8 cellular contexts compared by ENCODE assay signal in the genomic region with DNA sequence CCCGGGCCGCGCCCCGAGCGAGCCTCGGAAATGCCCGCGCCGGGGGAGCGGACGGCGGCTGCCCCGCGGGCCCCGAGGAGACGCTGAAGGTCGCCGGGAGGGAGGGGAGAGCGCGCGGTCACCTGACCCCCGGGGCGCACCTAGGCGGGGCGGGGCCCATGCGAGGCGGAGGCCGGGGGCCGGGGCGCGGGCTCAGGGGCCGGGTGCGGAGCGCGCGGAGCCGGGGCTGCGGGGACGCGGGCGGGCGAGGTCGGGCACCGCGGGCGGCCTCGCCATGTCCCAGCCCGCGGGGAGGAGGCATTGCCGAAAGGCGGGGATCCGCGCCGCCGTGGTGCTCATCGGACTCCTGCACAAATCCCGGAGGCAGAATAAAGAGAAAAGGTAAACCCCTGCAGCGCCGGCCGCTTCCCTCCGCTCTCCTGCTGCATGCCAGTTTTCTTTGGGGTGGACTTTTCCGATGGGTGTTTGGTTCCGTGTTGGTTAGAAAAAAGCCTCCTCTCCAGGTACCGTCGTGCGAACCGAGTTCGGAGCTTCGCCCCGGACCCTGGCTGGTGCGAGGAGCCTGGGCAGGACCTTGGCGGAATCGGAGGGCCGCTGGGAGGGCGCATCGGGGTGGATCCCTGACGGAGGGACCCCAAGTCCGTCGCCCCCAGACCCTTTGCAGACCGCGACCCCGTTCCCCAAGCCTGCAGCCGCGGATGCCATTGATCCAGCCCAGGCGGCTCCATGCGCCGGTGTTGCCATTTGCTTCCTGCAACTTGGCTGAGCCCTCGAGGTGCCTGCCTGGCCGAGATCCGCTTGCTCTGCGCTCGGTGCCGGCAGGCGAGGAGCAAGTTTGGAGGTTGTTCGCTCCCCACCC. TPM values are rescaled to one million over a fixed set of nuclear protein-coding genes. Genes with fewer than 3 reads are reported as not detected.
DNase-seq lines count a peak whose midpoint lies in the region; ATAC-seq and TF ChIP-seq lines count a peak whose summit lies in the region.

No MANE protein-coding gene starts in this region.

- peaks cover 16% of the 10 kb centered on the region for H3K4me1 Mint-ChIP-seq in HFFc6 (ENCODE audit: low read depth)

- H3K9me3 ChIP-seq in cardiac muscle cell (ENCODE audit: low read depth) (no peaks in the 10 kb centered on the region), psoas muscle (no peaks in the 10 kb centered on the region)

- H3K27me3 ChIP-seq in cardiac muscle cell = peaks cover 48% of the 10 kb centered on the region
- peaks cover 0 to 61% (median 15%) of the 10 kb centered on the region in 3 donors for H3K27me3 ChIP-seq in psoas muscle (ENCODE audit: insufficient read depth in 3 of 3, low read length in 2 of 3)

- H3K4me3 ChIP-seq in cardiac muscle cell = peak overlapping the region; percentile 58
- peak overlapping the region; percentile 58 for H3K4me3 ChIP-seq in psoas muscle

- WGBS in psoas muscle, 3 donors = 1% methylated on average over 47 to 95 of the region's 95 CpGs

- ATAC-seq in psoas muscle (peak in 1 of 4 donors; percentile 6), HG02623 (IDR thresholded peaks at IDR 0.05; ENCODE audit: unreplicated experiment) (no peak), GM18873 (IDR thresholded peaks at IDR 0.05; ENCODE audit: low FRiP score, unreplicated experiment) (no peak)

- peak; percentile 48 for DNase-seq in AG20443 (ENCODE audit: low spot score)
- no peak for DNase-seq in HFFc6
- peak; percentile 37 to 52 for DNase-seq in activated T-cell treated with anti-CD3 and anti-CD28 coated beads, Interleukin-2, amount 50 U/mL, for 48 hours
- peak in 1 of 2 donors; percentile 60 for DNase-seq in cardiac muscle cell (ENCODE audit: low read depth in 1 of 2, low spot score in 1 of 2)
- no peak for DNase-seq in psoas muscle
- no peak for DNase-seq in NCI-H187 treated with DMSO at 0.1 percent for 48 hours (lab: John Stamatoyannopoulos, UW)

- H3K27me3 Mint-ChIP-seq in HFFc6 (ENCODE audit: insufficient read depth) = peaks cover 9% of the 10 kb centered on the region; the same call in 1 of the 2 replicates

- no peak for TF ChIP-seq CTCF in HFFc6 (IDR thresholded peaks at IDR 0.05)
- no peak for TF ChIP-seq CTCF in cardiac muscle cell (IDR thresholded peaks at IDR 0.05; ENCODE audit: low read depth, low read length)
- no peak for TF ChIP-seq CTCF in psoas muscle (IDR thresholded peaks at IDR 0.05)

- H3K27ac ChIP-seq in cardiac muscle cell (no peak overlapping the region), psoas muscle (no peak overlapping the region)

- H3K36me3 ChIP-seq in cardiac muscle cell (no peaks in the 10 kb centered on the region), psoas muscle (ENCODE audit: insufficient read depth in 1 of 2, low read depth in 1 of 2) (no peaks in the 10 kb centered on the region)

- H3K4me3 Mint-ChIP-seq in HFFc6 = peak overlapping the region; percentile 95

- H3K4me1 ChIP-seq in cardiac muscle cell (ENCODE audit: low read depth) = no peaks in the 10 kb centered on the region
- H3K4me1 ChIP-seq in psoas muscle = peaks cover 9% of the 10 kb centered on the region

- intact Hi-C loops in psoas muscle (cut with DNase I) = no loop called here

- H3K9me3 Mint-ChIP-seq in HFFc6 = no peaks in the 10 kb centered on the region

- no peaks in the 10 kb centered on the region for H3K36me3 Mint-ChIP-seq in HFFc6 (ENCODE audit: low read depth)

- peak overlapping the region; percentile 78 for H3K27ac Mint-ChIP-seq in HFFc6

RNA-seq across cellular contexts. Expression of a gene that starts 57.7 kb away (rescaled TPM):
- total RNA-seq in HFFc6 (2021; fragmentation: NEBNext Ultra II Directional; extraction: Animal tissue kit (Norgen Biotek cat#: 25700)) = 10 to 100 TPM in 5 of 6 experiments, 1 to 10 TPM in 1; 7.9 to 27.4 (median 23.9) TPM
- total RNA-seq in cardiac muscle cell = 2.9 and 3.5 TPM in 2 replicates
- polyA plus RNA-seq in cardiac muscle cell = 1.1 and 1.2 TPM in 2 replicates
- total RNA-seq in psoas muscle = 1 to 10 TPM in 1 of 4 donors, under 1 TPM in 3; 0.42 to 2.0 (median 0.89) TPM
- 1 to 10 TPM in 1 of 3 donors, under 1 TPM in 2; 0.25 to 1.9 (median 0.47) TPM for polyA plus RNA-seq in psoas muscle

Comparison
In these comparisons a context has a peak if more than half of its experiments do, and no peak if none do; other contexts are left out.
1. DNase-seq: peak in AG20443 (single experiment) and activated T-cell treated with anti-CD3 and anti-CD28 coated beads, Interleukin-2, amount 50 U/mL, for 48 hours (2 of 2); none in HFFc6 (single experiment), psoas muscle (0 of 2) and NCI-H187 treated with DMSO at 0.1 percent for 48 hours (single experiment).